Comparison of ENCODE assay signal across 8 cellular contexts in the genomic region with DNA sequence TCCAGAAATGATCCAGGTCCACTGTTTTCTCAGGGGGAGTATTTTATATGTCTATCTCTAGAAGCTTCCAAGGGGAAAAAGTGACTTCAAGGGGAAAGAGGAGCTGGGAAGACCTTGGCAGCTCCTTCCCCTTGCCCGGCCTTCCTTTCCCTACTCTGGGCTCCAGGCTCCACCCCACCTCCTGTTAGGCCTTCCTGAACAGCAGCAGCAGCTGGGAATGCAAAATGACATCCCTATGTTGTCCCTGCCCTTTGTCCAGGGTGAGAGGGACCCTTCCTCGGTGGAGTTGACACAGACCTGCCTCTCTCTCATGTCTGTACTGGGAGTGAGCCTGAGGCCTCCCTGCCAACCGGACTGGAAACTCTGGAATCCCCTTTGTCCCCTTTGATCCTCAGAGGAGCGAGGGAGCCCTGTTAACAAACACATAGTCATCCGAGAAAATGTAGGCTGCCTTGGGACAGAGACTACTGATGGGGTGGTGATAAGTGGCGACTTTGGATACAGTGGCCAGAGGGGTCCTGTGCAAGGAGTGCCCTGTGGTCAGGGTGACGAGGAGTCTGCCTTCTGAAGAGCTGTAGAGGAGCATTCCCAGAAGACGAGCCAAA. TPM values are rescaled to one million over a fixed set of nuclear protein-coding genes. Genes with fewer than 3 reads are reported as not detected.
DNase-seq lines count a peak whose midpoint lies in the region; ATAC-seq, FAIRE-seq and TF ChIP-seq lines count a peak whose summit lies in the region.

No MANE protein-coding gene starts in this region.

- no peak overlapping the region for H3K4me3 ChIP-seq in pancreas

- H3K27ac ChIP-seq in C4-2B, result peak overlapping the region; percentile 94
- peak overlapping the region; percentile 4 to 88 (median 40) for H3K27ac ChIP-seq in pancreas

- no peaks in the 10 kb centered on the region for H3K36me3 ChIP-seq in pancreas

- intact Hi-C loops in pancreas (cut with DNase I), result no loop called here

- H3K27me3 ChIP-seq in pancreas, result no peaks in the 10 kb centered on the region

- no peak for FAIRE-seq in pancreas (lab: Jason Lieb, UNC)

- TF ChIP-seq CTCF in C4-2B (conservative IDR thresholded peaks at IDR 0.05) (no peak), pancreas (IDR thresholded peaks at IDR 0.05) (no peak)

- DNase-seq in RPMI7951 (ENCODE audit: low read depth), result peak; percentile 40
- peak; percentile 53 for DNase-seq in fibroblast of peridontal ligament (ENCODE audit: extremely low read depth)
- peak in 2 of 6 donors; percentile 22 to 43 for DNase-seq in pancreas
- no peak for DNase-seq in NOMO-1 (lab: John Stamatoyannopoulos, UW; ENCODE audit: unreplicated experiment in 2 of 2)
- DNase-seq in stimulated activated CD4-positive, alpha-beta T cell treated with anti-CD3 and anti-CD28 coated beads, Interleukin-1b, Interleukin-23, amount 100 ng/mL, for 48 hours, result no peak
- DNase-seq in NCI-H1417 (lab: John Stamatoyannopoulos, UW), result no peak

- H3K4me1 ChIP-seq in pancreas, result peaks cover 44 to 62% (median 47%) of the 10 kb centered on the region in 3 donors

- WGBS in pancreas, 2 donors, result 72 to 85% methylated on average over 8 of the region's 8 CpGs

- no peak for ATAC-seq in pancreas
- ATAC-seq in GM19324 (IDR thresholded peaks at IDR 0.05; ENCODE audit: low FRiP score, unreplicated experiment), result no peak

- H3K9me3 ChIP-seq in pancreas, result no peaks in the 10 kb centered on the region

RNA-seq across cellular contexts. Expression of gene MALAT1, which starts 9.0 kb away (rescaled TPM):
- 481 and 510 TPM in 2 replicates for total RNA-seq in RPMI7951 (2014; rRNA removed; shearing (Covaris generic))
- 1,000 to 10,000 TPM; 2,360 to 5,615 (median 3,481) TPM for total RNA-seq in pancreas
- polyA plus RNA-seq in pancreas, result 1,000 to 10,000 TPM in 1 of 2 donors, 100 to 1,000 TPM in 1; 251 to 2,313 TPM

RNA-seq across cellular contexts. Expression of gene SCYL1, which starts 35.1 kb away (rescaled TPM):
- total RNA-seq in RPMI7951 (2014; rRNA removed; shearing (Covaris generic)), result 64.1 and 65.7 TPM in 2 replicates
- total RNA-seq in pancreas, result 10 to 100 TPM; 40.1 to 49.4 (median 41.2) TPM
- 10 to 100 TPM; 68.9 to 83.9 TPM for polyA plus RNA-seq in pancreas

Comparison
In these comparisons a context has a peak if more than half of its experiments do, and no peak if none do; other contexts are left out.
1. DNase-seq: peak in RPMI7951 (single experiment) and fibroblast of peridontal ligament (single experiment); none in NOMO-1 (0 of 2), stimulated activated CD4-positive, alpha-beta T cell treated with anti-CD3 and anti-CD28 coated beads, Interleukin-1b, Interleukin-23, amount 100 ng/mL, for 48 hours (single experiment) and NCI-H1417 (0 of 3).